8 cellular contexts compared by ENCODE assay signal in genomic region chr7:111137296-111138195, GRCh38.
DNase-seq lines count a peak whose midpoint lies in the region; ATAC-seq and TF ChIP-seq lines count a peak whose summit lies in the region.

No MANE protein-coding gene starts in this region.

- peak overlapping the region; percentile 70 for H3K27ac ChIP-seq in SU-DHL-6 (ENCODE audit: low read depth, low read length)

- peak overlapping the region; percentile 1 for H3K4me3 ChIP-seq in SU-DHL-6 (ENCODE audit: insufficient read depth, low read length, poor library complexity, severe bottlenecking)
- H3K4me3 ChIP-seq in choroid plexus epithelial cell (ENCODE audit: low read depth, low read length) = no peak overlapping the region

- peak overlapping the region; percentile 26 for H3K9ac ChIP-seq in SU-DHL-6 (ENCODE audit: low read length)

- peak; percentile 65 for ATAC-seq in GM18867 (IDR thresholded peaks at IDR 0.05; ENCODE audit: unreplicated experiment)
- ATAC-seq in HG02798 (IDR thresholded peaks at IDR 0.05; ENCODE audit: poor library complexity, unreplicated experiment) = peak; percentile 77

- H3F3A ChIP-seq in SU-DHL-6 (ENCODE audit: insufficient read depth) = peaks cover 18% of the 10 kb centered on the region

- no peaks in the 10 kb centered on the region for H3K9me2 ChIP-seq in SU-DHL-6 (replicated peaks; ENCODE audit: insufficient read depth, low read length)

- no peaks in the 10 kb centered on the region for H3K36me3 ChIP-seq in SU-DHL-6 (ENCODE audit: low read length)

- H3K27me3 ChIP-seq in SU-DHL-6 (ENCODE audit: low read length) = no peaks in the 10 kb centered on the region

- H3K4me2 ChIP-seq in SU-DHL-6 (ENCODE audit: low read depth, low read length, poor library complexity, severe bottlenecking) = peak overlapping the region; percentile 51

- peak overlapping the region; percentile 82 for H2AFZ ChIP-seq in SU-DHL-6 (ENCODE audit: low read depth, low read length, severe bottlenecking)

- H3K79me2 ChIP-seq in SU-DHL-6 (ENCODE audit: insufficient read depth, low read length) = no peaks in the 10 kb centered on the region

- TF ChIP-seq CTCF in SU-DHL-6 (IDR thresholded peaks at IDR 0.05; ENCODE audit: insufficient read depth, low read length, poor library complexity, severe bottlenecking) (no peak), choroid plexus epithelial cell (conservative IDR thresholded peaks at IDR 0.05; ENCODE audit: low read depth, low read length) (no peak)

- DNase-seq in choroid plexus epithelial cell (ENCODE audit: low read depth) (peak; percentile 66), HPDE6-E6E7 (ENCODE audit: extremely low spot score) (no peak), D341Med (ENCODE audit: low spot score) (no peak), DMS 273 (lab: John Stamatoyannopoulos, UW; ENCODE audit: unreplicated experiment) (no peak)
- peak; percentile 17 to 34 (median 27) for DNase-seq in stimulated activated CD4-positive, alpha-beta T cell treated with anti-CD3 and anti-CD28 coated beads, Interleukin-12 subunit alpha, Interleukin-12 subunit beta, amount 100 ng/mL, for 48 hours (ENCODE audit: low read depth in 2 of 3, low spot score in 1 of 3)

- H4K20me1 ChIP-seq in SU-DHL-6 (ENCODE audit: low read depth, low read length) = no peaks in the 10 kb centered on the region

- H3K9me3 ChIP-seq in SU-DHL-6 (ENCODE audit: insufficient read depth, low read length) = no peaks in the 10 kb centered on the region

Comparison
In these comparisons a context has a peak if more than half of its experiments do, and no peak if none do; other contexts are left out.
1. DNase-seq: peak in choroid plexus epithelial cell (single experiment) and stimulated activated CD4-positive, alpha-beta T cell treated with anti-CD3 and anti-CD28 coated beads, Interleukin-12 subunit alpha, Interleukin-12 subunit beta, amount 100 ng/mL, for 48 hours (3 of 3); none in HPDE6-E6E7 (single experiment), D341Med (single experiment) and DMS 273 (single experiment).